ENCODE assay signal across 8 cellular contexts in the genomic region with DNA sequence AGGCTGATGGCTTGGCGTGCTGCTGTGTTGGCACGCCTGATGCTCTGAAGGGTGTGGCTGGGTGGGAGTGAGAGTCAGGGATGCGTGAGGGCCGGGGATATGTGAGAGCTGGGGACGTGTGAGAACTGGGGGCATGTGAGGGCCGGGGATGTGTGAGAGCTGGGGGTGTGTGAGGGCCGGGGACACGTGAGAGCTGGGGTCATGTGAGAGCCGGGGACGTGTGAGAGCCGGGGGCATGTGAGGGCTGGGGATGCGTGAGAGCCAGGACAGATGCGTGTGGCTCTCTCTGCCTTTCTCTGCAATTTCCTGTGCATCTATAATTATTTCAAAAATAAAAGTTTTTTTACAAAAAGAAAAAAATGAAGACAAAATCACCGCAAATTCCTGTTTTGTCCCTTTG.
A peak's percentile ranks its signal among the peaks of the same experiment; 100 is the strongest.
DNase-seq lines count a peak whose midpoint lies in the region; ATAC-seq and TF ChIP-seq lines count a peak whose summit lies in the region.
"Not testable (repeated sequence)": the region's sequence is repeated elsewhere in the genome, so short reads cannot be mapped to it uniquely, and the experiment has no call there.

No MANE protein-coding gene starts in this region.

- not testable (repeated sequence) for H3K9me3 ChIP-seq in BLaER1 treated with 17β-estradiol and CSF1 and Interleukin-3, amounts not matched to agents 10 nM and 100 nM (replicated peaks in 1 of 11); IMR-90 (ENCODE audit: control insufficient read depth, insufficient read depth, low read length); right atrium auricular region; suprapubic skin

- peak overlapping the region; percentile 35 for H2BK5ac ChIP-seq in IMR-90 (ENCODE audit: low read depth, low read length, poor library complexity, severe bottlenecking)

- peak overlapping the region; percentile 92 for H2BK120ac ChIP-seq in IMR-90 (ENCODE audit: low read depth, low read length)

- peak overlapping the region; percentile 83 for H2AK5ac ChIP-seq in IMR-90 (ENCODE audit: low read depth, low read length)

- H2AK9ac ChIP-seq in IMR-90 (replicated peaks; ENCODE audit: low read depth, low read length, poor library complexity) = not testable (repeated sequence)

- not testable (repeated sequence) for TF ChIP-seq CTCF in IMR-90 (conservative IDR thresholded peaks at IDR 0.05; ENCODE audit: low read depth, low read length); right atrium auricular region (IDR thresholded peaks at IDR 0.05); osteocyte (IDR thresholded peaks at IDR 0.05); suprapubic skin (IDR thresholded peaks at IDR 0.05)

- H3K27me3 Mint-ChIP-seq in activated CD4-positive, alpha-beta T cell treated with anti-CD3 and anti-CD28 coated beads, Interleukin-2, amount 10 ng/mL, durations not matched to agents 24 days and 14 days; central memory CD8-positive, alpha-beta T cell; osteocyte (ENCODE audit: unreplicated experiment): not testable (repeated sequence)

- H2BK15ac ChIP-seq in IMR-90 (ENCODE audit: low read depth, low read length) = peak overlapping the region; percentile 98; the same call in 2 of the 3 replicates

- not testable (repeated sequence) for ATAC-seq in IMR-90 (ENCODE audit: low read depth)
- peak; percentile 19 for ATAC-seq in central memory CD8-positive, alpha-beta T cell (replicated peaks; ENCODE audit: extremely low read depth, poor library complexity, severe bottlenecking)

- peak overlapping the region; percentile 77 to 90; a peak in 2 of 4 replicates for H4K8ac ChIP-seq in IMR-90 (ENCODE audit: low read depth in 2 of 2, low read length in 2 of 2)

- H3K4me3 Mint-ChIP-seq in activated CD4-positive, alpha-beta T cell treated with anti-CD3 and anti-CD28 coated beads, Interleukin-2, amount 10 ng/mL, durations not matched to agents 24 days and 14 days; central memory CD8-positive, alpha-beta T cell; osteocyte (ENCODE audit: unreplicated experiment): not testable (repeated sequence)

- in situ Hi-C loops in IMR-90 (cut with MboI; ENCODE audit: low sequenced_read_pairs) = not testable (repeated sequence)

- H3K27me3 ChIP-seq in BLaER1 treated with 17β-estradiol and CSF1 and Interleukin-3, amounts not matched to agents 10 nM and 100 nM; IMR-90 (ENCODE audit: control insufficient read depth, insufficient read depth, low read length); right atrium auricular region; suprapubic skin: not testable (repeated sequence)

- peaks cover 67 to 78% (median 74%) of the 10 kb centered on the region in 10 experiments for H3K4me1 ChIP-seq in BLaER1 treated with 17β-estradiol and CSF1 and Interleukin-3, amounts not matched to agents 10 nM and 100 nM
- peaks cover 26% of the 10 kb centered on the region for H3K4me1 ChIP-seq in IMR-90 (ENCODE audit: control insufficient read depth, insufficient read depth, low read length)
- H3K4me1 ChIP-seq in right atrium auricular region = peaks cover 0 to 49% of the 10 kb centered on the region in 2 donors
- peaks cover 42% of the 10 kb centered on the region for H3K4me1 ChIP-seq in suprapubic skin

- peak overlapping the region; percentile 98 for H3K18ac ChIP-seq in IMR-90 (ENCODE audit: low read depth, low read length)

- H3K36me3 Mint-ChIP-seq in activated CD4-positive, alpha-beta T cell treated with anti-CD3 and anti-CD28 coated beads, Interleukin-2, amount 10 ng/mL, durations not matched to agents 24 days and 14 days (ENCODE audit: low read depth); central memory CD8-positive, alpha-beta T cell (ENCODE audit: insufficient read depth); osteocyte (ENCODE audit: unreplicated experiment): not testable (repeated sequence)

- peak overlapping the region; percentile 13; the same call in 1 of the 2 replicates for H4K5ac ChIP-seq in IMR-90 (ENCODE audit: low read depth, low read length)

- H2AFZ ChIP-seq in IMR-90 (replicated peaks; ENCODE audit: low read length, poor library complexity) = not testable (repeated sequence)

- not testable (repeated sequence) for TF ChIP-seq RAD21 in IMR-90 (IDR thresholded peaks at IDR 0.05; ENCODE audit: low read length)

- H3K79me1 ChIP-seq in IMR-90 (ENCODE audit: low read depth in 1 of 2, low read length in 2 of 2) = not testable (repeated sequence)

- H4K20me1 ChIP-seq in BLaER1 treated with 17β-estradiol and CSF1 and Interleukin-3, amounts not matched to agents 10 nM and 100 nM; IMR-90 (ENCODE audit: insufficient read depth, low read length): not testable (repeated sequence)

- peaks cover 19% of the 10 kb centered on the region for H3K4me1 Mint-ChIP-seq in activated CD4-positive, alpha-beta T cell treated with anti-CD3 and anti-CD28 coated beads, Interleukin-2, amount 10 ng/mL, durations not matched to agents 24 days and 14 days
- H3K4me1 Mint-ChIP-seq in central memory CD8-positive, alpha-beta T cell = peaks cover 14% of the 10 kb centered on the region
- H3K4me1 Mint-ChIP-seq in osteocyte (ENCODE audit: unreplicated experiment) = peaks cover 51% of the 10 kb centered on the region

- peak overlapping the region; percentile 64 to 92 (median 87); a peak in 21 of 22 replicates for H3K4me2 ChIP-seq in BLaER1 treated with 17β-estradiol and CSF1 and Interleukin-3, amounts not matched to agents 10 nM and 100 nM
- H3K4me2 ChIP-seq in IMR-90 (ENCODE audit: low read depth, low read length) = not testable (repeated sequence)

- not testable (repeated sequence) for DNase-seq in IMR-90; activated CD4-positive, alpha-beta T cell treated with anti-CD3 and anti-CD28 coated beads, Interleukin-2, amount 10 ng/mL, durations not matched to agents 24 days and 14 days; central memory CD8-positive, alpha-beta T cell (ENCODE audit: low spot score in 2 of 2); right atrium auricular region (ENCODE audit: low spot score); osteocyte (ENCODE audit: extremely low spot score, unreplicated experiment); suprapubic skin (ENCODE audit: low spot score in 2 of 2)
- peak; percentile 61 for DNase-seq in activated gamma-delta T cell treated with Interleukin-2 at 50 U/mL for 16 hours

- not testable (repeated sequence) for H3K14ac ChIP-seq in IMR-90 (replicated peaks; ENCODE audit: low read depth, low read length)

- not testable (repeated sequence) for H3K9me3 Mint-ChIP-seq in activated CD4-positive, alpha-beta T cell treated with anti-CD3 and anti-CD28 coated beads, Interleukin-2, amount 10 ng/mL, durations not matched to agents 24 days and 14 days; central memory CD8-positive, alpha-beta T cell; osteocyte (ENCODE audit: unreplicated experiment)

- not testable (repeated sequence) for TF ChIP-seq POLR2A in IMR-90 (IDR thresholded peaks at IDR 0.05; ENCODE audit: low read depth, low read length); suprapubic skin (IDR thresholded peaks at IDR 0.05)

- not testable (repeated sequence) for BruUV-seq in IMR-90 (replicated peaks; lab: Mats Ljungman, UMichigan)

- intact Hi-C loops in IMR-90 (cut with micrococcal nuclease) = loop anchor here (5.0 kb wide), 1 partner anchor 42 kb away; no protein-coding TSS in a partner anchor
- intact Hi-C loops in activated CD4-positive, alpha-beta T cell treated with anti-CD3 and anti-CD28 coated beads, Interleukin-2, amount 10 ng/mL, durations not matched to agents 24 days and 14 days (cut with micrococcal nuclease) = not testable (repeated sequence)

- 72% methylated on average over 7 of the region's 14 CpGs; no CpG with 5 or more reads in 1 of the 2 experiments for WGBS in IMR-90 (ENCODE audit: extremely low coverage in 2 of 2, insufficient read length in 1 of 2), 2 experiments
- 46% methylated on average over 14 of the region's 14 CpGs for WGBS in suprapubic skin

- not testable (repeated sequence) for H3K9me1 ChIP-seq in IMR-90 (ENCODE audit: insufficient read depth, low read length)

- H3K9ac ChIP-seq in BLaER1 treated with 17β-estradiol and CSF1 and Interleukin-3, amounts not matched to agents 10 nM and 100 nM = peak overlapping the region in 9 of 11 experiments; percentile 27 to 85 (median 34); a peak in 10 of 22 replicates
- not testable (repeated sequence) for H3K9ac ChIP-seq in IMR-90 (ENCODE audit: low read depth, low read length)

- peak overlapping the region; percentile 58 for H3K27ac Mint-ChIP-seq in activated CD4-positive, alpha-beta T cell treated with anti-CD3 and anti-CD28 coated beads, Interleukin-2, amount 10 ng/mL, durations not matched to agents 24 days and 14 days
- peak overlapping the region; percentile 48 for H3K27ac Mint-ChIP-seq in central memory CD8-positive, alpha-beta T cell (ENCODE audit: low read depth)
- peak overlapping the region; percentile 100 for H3K27ac Mint-ChIP-seq in osteocyte (ENCODE audit: unreplicated experiment)

- not testable (repeated sequence) for H3K23ac ChIP-seq in IMR-90 (ENCODE audit: low read depth, low read length)

- H3K56ac ChIP-seq in IMR-90 (ENCODE audit: extremely low read depth, insufficient read depth, low read length) = not testable (repeated sequence)

- POLR2A ChIA-PET in IMR-90 (lab: Charles Lee; ENCODE audit: unreplicated experiment) = not testable (repeated sequence)

- peak overlapping the region; percentile 84; the same call in 1 of the 2 replicates for H2BK20ac ChIP-seq in IMR-90 (ENCODE audit: low read depth, low read length)

- not testable (repeated sequence) for TF ChIP-seq EP300 in suprapubic skin (IDR thresholded peaks at IDR 0.05)

- H3K27ac ChIP-seq in BLaER1 treated with 17β-estradiol and CSF1 and Interleukin-3, amounts not matched to agents 10 nM and 100 nM = peak overlapping the region in 10 of 11 experiments; percentile 80 to 97 (median 88); a peak in 18 of 22 replicates
- H3K27ac ChIP-seq in IMR-90 (ENCODE audit: insufficient read depth, low read length) = peak overlapping the region; percentile 74; the same call in 1 of the 2 replicates
- H3K27ac ChIP-seq in right atrium auricular region = peak overlapping the region; percentile 75 to 87
- peak overlapping the region; percentile 59 for H3K27ac ChIP-seq in suprapubic skin

- H4K91ac ChIP-seq in IMR-90 (ENCODE audit: insufficient read depth, low read depth, low read length) = peak overlapping the region; percentile 96

- H3K4me3 ChIP-seq in BLaER1 treated with 17β-estradiol and CSF1 and Interleukin-3, amounts not matched to agents 10 nM and 100 nM; IMR-90 (ENCODE audit: insufficient read depth, low read depth, low read length); right atrium auricular region; suprapubic skin: not testable (repeated sequence)

- CTCF ChIA-PET in IMR-90 (lab: Yijun Ruan, JAX) = not testable (repeated sequence)

- peak overlapping the region; percentile 63 for H3K4ac ChIP-seq in IMR-90 (ENCODE audit: low read depth, low read length)

- dilution Hi-C loops in IMR-90 (cut with HindIII; ENCODE audit: low sequenced_read_pairs, unreplicated experiment) = not testable (repeated sequence)

- H3K36me3 ChIP-seq in BLaER1 treated with 17β-estradiol and CSF1 and Interleukin-3, amounts not matched to agents 10 nM and 100 nM; IMR-90 (ENCODE audit: control insufficient read depth, insufficient read depth, low read length); right atrium auricular region; suprapubic skin: not testable (repeated sequence)

Comparison
In these comparisons a context has a peak if more than half of its experiments do, and no peak if none do; other contexts are left out.
1. H3K27ac Mint-ChIP-seq: peak in every context shown above with its lines; median percentile 100 in osteocyte; 58 in activated CD4-positive, alpha-beta T cell treated with anti-CD3 and anti-CD28 coated beads, Interleukin-2, amount 10 ng/mL, durations not matched to agents 24 days and 14 days; 48 in central memory CD8-positive, alpha-beta T cell.